ENCODE assay signal across 22 cellular contexts in the genomic region with DNA sequence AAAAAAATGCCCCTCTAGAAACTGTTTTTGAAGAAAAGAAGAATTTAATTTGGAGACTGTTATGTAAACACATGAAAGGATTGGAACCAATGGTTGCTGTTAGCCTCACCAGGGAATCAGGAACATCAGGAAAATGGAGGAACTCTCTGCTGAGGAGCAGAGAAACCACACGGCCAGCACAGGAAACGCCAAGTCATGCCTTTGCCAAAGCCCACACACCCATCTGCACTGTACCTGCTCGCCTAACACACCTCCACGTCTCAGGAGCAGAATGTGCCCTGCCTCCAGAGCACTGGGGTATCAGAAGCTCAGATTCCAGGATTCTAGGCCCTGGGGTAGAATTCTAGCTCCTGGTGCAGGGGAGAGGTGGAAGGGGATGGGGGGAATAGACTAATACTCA. TPM values are rescaled to one million over a fixed set of nuclear protein-coding genes. Genes with fewer than 3 reads are reported as not detected.
DNase-seq lines count a peak whose midpoint lies in the region; ATAC-seq, FAIRE-seq and TF ChIP-seq lines count a peak whose summit lies in the region.
"Had no signal": no experiment of that assay in that cellular context is flagged by ENCODE, and none has a peak within 500 bp of the region (broad histone marks: within the 10 kb centered on the region; RNA-seq: fewer than 3 reads in every experiment).

No MANE protein-coding gene starts in this region.

- no peak for TF ChIP-seq EP300 in H1 (IDR thresholded peaks at IDR 0.05; ENCODE audit: borderline replicate concordance in 1 of 2, low read depth in 2 of 2, low read length in 2 of 2)

- H3K9me2 ChIP-seq in Loucy (replicated peaks; ENCODE audit: low read depth, low read length), result no peaks in the 10 kb centered on the region

- H2BK5ac ChIP-seq in H1 (ENCODE audit: low read depth, low read length), result no peak overlapping the region

- no peak overlapping the region for H3K4me3 Mint-ChIP-seq in activated T-cell treated with anti-CD3 and anti-CD28 coated beads, Interleukin-2, amount 50 U/mL, for 24 hours
- H3K4me3 Mint-ChIP-seq in activated T-cell treated with anti-CD3 and anti-CD28 coated beads, Interleukin-2, amount 50 U/mL, for 4 hours, result no peak overlapping the region

- no peak overlapping the region for H3K9ac ChIP-seq in Loucy (ENCODE audit: low read depth, low read length, poor library complexity, severe bottlenecking)
- H3K9ac ChIP-seq in H1 (replicated peaks in 1 of 4; ENCODE audit: extremely low read depth in 1 of 4, low read depth in 3 of 4, low read length in 3 of 4), result no peak overlapping the region

- no peak overlapping the region for H3K18ac ChIP-seq in H1 (ENCODE audit: extremely low read depth, low read length)

- no peak overlapping the region for H2BK12ac ChIP-seq in H1 (ENCODE audit: low read depth, low read length)

- 0 out of 2 replicates have a peak overlapping the region, but pooled peaks have one; percentile 58 for H2AFZ ChIP-seq in Loucy (ENCODE audit: low read length)
- H2AFZ ChIP-seq in H1 (ENCODE audit: low read length), result peak overlapping the region; percentile 73; the same call in 1 of the 2 replicates

- H3K36me3 ChIP-seq in Loucy (ENCODE audit: insufficient read depth, low read length) (no peaks in the 10 kb centered on the region), H1 (ENCODE audit: control insufficient read depth in 2 of 4, insufficient read depth in 4 of 4, low read length in 3 of 4) (no peaks in the 10 kb centered on the region), neutrophil (no peaks in the 10 kb centered on the region), Peyer's patch (no peaks in the 10 kb centered on the region)

- POLR2A ChIA-PET in H1 (lab: Charles Lee; ENCODE audit: partially characterized antibody), result no interaction called here

- H3K27ac ChIP-seq in H1 (ENCODE audit: low read depth, low read length) (no peak overlapping the region), neutrophil (peak overlapping the region; percentile 40), Peyer's patch (peak overlapping the region in 1 of 4 donors; percentile 62)
- H3K27ac ChIP-seq: C4-2B, HL-60 had no signal

- WGBS in H1 (ENCODE audit: extremely low coverage in 1 of 2, insufficient coverage in 1 of 2, insufficient read length in 1 of 2, insufficient replicate concordance in 2 of 2, low coverage in 1 of 2, low lambda C conversion rate in 2 of 2, missing lambda C conversion rate in 1 of 2), 2 experiments, result 75% methylated on average over 4 of the region's 4 CpGs; no CpG with 5 or more reads in 1 of the 2 experiments

- H3K27me3 ChIP-seq in Loucy (ENCODE audit: insufficient read depth, low read length, poor library complexity, severe bottlenecking) (no peaks in the 10 kb centered on the region), H1 (replicated peaks in 1 of 4; ENCODE audit: control insufficient read depth in 3 of 4, extremely low read depth in 1 of 4, insufficient read depth in 3 of 4, low read length in 3 of 4) (no peaks in the 10 kb centered on the region), neutrophil (peaks cover 2% of the 10 kb centered on the region), Peyer's patch (no peaks in the 10 kb centered on the region)

- no peaks in the 10 kb centered on the region for H3K36me3 Mint-ChIP-seq in activated T-cell treated with anti-CD3 and anti-CD28 coated beads, Interleukin-2, amount 50 U/mL, for 24 hours (ENCODE audit: low read depth)
- H3K36me3 Mint-ChIP-seq in activated T-cell treated with anti-CD3 and anti-CD28 coated beads, Interleukin-2, amount 50 U/mL, for 4 hours (ENCODE audit: insufficient read depth), result no peaks in the 10 kb centered on the region

- no peaks in the 10 kb centered on the region for H3F3A ChIP-seq in Loucy (ENCODE audit: low read depth)

- H4K20me1 ChIP-seq in Loucy (ENCODE audit: insufficient read depth, low read length, poor library complexity, severe bottlenecking) (no peaks in the 10 kb centered on the region), H1 (replicated peaks in 1 of 2; ENCODE audit: control insufficient read depth in 1 of 2, insufficient read depth in 2 of 2, low read length in 2 of 2) (no peaks in the 10 kb centered on the region)

- peak overlapping the region; percentile 57; the same call in 1 of the 2 replicates for H4K8ac ChIP-seq in H1 (ENCODE audit: extremely low read depth, insufficient read depth, low read length)

- H3K23ac ChIP-seq in H1 (ENCODE audit: insufficient read length), result no peak overlapping the region

- H3K4me2 ChIP-seq in Loucy (ENCODE audit: low read depth, low read length, poor library complexity, severe bottlenecking) (peak overlapping the region; percentile 30), H1 (ENCODE audit: insufficient read depth in 1 of 2, low read depth in 2 of 2, low read length in 2 of 2) (no peak overlapping the region)

- H3K4me3 ChIP-seq in Loucy (ENCODE audit: low read length, poor library complexity, severe bottlenecking), result no peak overlapping the region
- no peak overlapping the region for H3K4me3 ChIP-seq in H1 (ENCODE audit: extremely low read depth in 1 of 4, insufficient read depth in 2 of 4, low read depth in 3 of 4, low read length in 4 of 4)
- H3K4me3 ChIP-seq in neutrophil (ENCODE audit: low read depth in 1 of 2, low read length in 1 of 2), result no peak overlapping the region
- no peak overlapping the region for H3K4me3 ChIP-seq in Peyer's patch

- ATAC-seq in activated T-cell treated with anti-CD3 and anti-CD28 coated beads, Interleukin-2, amount 50 U/mL, for 4 hours, result no peak
- ATAC-seq: Panc1 had no signal

- no peak overlapping the region for H3K4ac ChIP-seq in H1 (replicated peaks; ENCODE audit: insufficient read length, low read depth, low read length)

- no peak for TF ChIP-seq POLR2A in H1 (IDR thresholded peaks at IDR 0.05; ENCODE audit: control extremely low read depth in 1 of 2, low read depth in 2 of 2, low read length in 2 of 2)
- no peak for TF ChIP-seq POLR2A in Peyer's patch (IDR thresholded peaks at IDR 0.05)

- H3K27me3 Mint-ChIP-seq in activated T-cell treated with anti-CD3 and anti-CD28 coated beads, Interleukin-2, amount 50 U/mL, for 24 hours, result no peaks in the 10 kb centered on the region
- peaks cover 2% of the 10 kb centered on the region for H3K27me3 Mint-ChIP-seq in activated T-cell treated with anti-CD3 and anti-CD28 coated beads, Interleukin-2, amount 50 U/mL, for 4 hours (ENCODE audit: low read depth)

- no peak overlapping the region for H2BK120ac ChIP-seq in H1 (replicated peaks; ENCODE audit: low read depth, low read length)

- peak overlapping the region; percentile 35 for H3K27ac Mint-ChIP-seq in activated T-cell treated with anti-CD3 and anti-CD28 coated beads, Interleukin-2, amount 50 U/mL, for 24 hours

- FAIRE-seq in H1 (lab: Jason Lieb, UNC), result no peak
- FAIRE-seq: G401.6 had no signal

- H3K14ac ChIP-seq in H1 (ENCODE audit: insufficient read length), result no peak overlapping the region

- H3K4me1 ChIP-seq in Loucy (ENCODE audit: insufficient read depth, low read length, poor library complexity, severe bottlenecking) (peaks cover 6% of the 10 kb centered on the region), H1 (replicated peaks in 1 of 4; ENCODE audit: control insufficient read depth in 3 of 4, insufficient read depth in 4 of 4, low read length in 3 of 4) (no peaks in the 10 kb centered on the region; a peak in 1 of 7 replicates), neutrophil (ENCODE audit: control insufficient read depth in 1 of 2, insufficient read depth in 1 of 2, low read depth in 1 of 2, low read length in 1 of 2) (peaks cover 9 to 18% of the 10 kb centered on the region in 2 experiments), Peyer's patch (peaks cover 0 to 12% (median 0%) of the 10 kb centered on the region in 4 donors)

- no peaks in the 10 kb centered on the region for H3K9me3 Mint-ChIP-seq in activated T-cell treated with anti-CD3 and anti-CD28 coated beads, Interleukin-2, amount 50 U/mL, for 24 hours
- no peaks in the 10 kb centered on the region for H3K9me3 Mint-ChIP-seq in activated T-cell treated with anti-CD3 and anti-CD28 coated beads, Interleukin-2, amount 50 U/mL, for 4 hours

- peaks cover 13% of the 10 kb centered on the region for H3K4me1 Mint-ChIP-seq in activated T-cell treated with anti-CD3 and anti-CD28 coated beads, Interleukin-2, amount 50 U/mL, for 24 hours (ENCODE audit: low read depth)
- H3K4me1 Mint-ChIP-seq in activated T-cell treated with anti-CD3 and anti-CD28 coated beads, Interleukin-2, amount 50 U/mL, for 4 hours (ENCODE audit: low read depth), result peaks cover 6% of the 10 kb centered on the region

- H3K79me2 ChIP-seq in Loucy (ENCODE audit: insufficient read depth, low read length) (no peaks in the 10 kb centered on the region), H1 (ENCODE audit: control insufficient read depth in 1 of 2, insufficient read depth in 2 of 2, low read length in 2 of 2) (no peaks in the 10 kb centered on the region)

- no peaks in the 10 kb centered on the region for H3K23me2 ChIP-seq in H1 (ENCODE audit: low read depth, low read length)

- no peak for DNase-seq in activated T-cell treated with anti-CD3 and anti-CD28 coated beads, Interleukin-2, amount 50 U/mL, for 24 hours
- DNase-seq in activated T-cell treated with anti-CD3 and anti-CD28 coated beads, Interleukin-2, amount 50 U/mL, for 4 hours, result no peak
- DNase-seq in H1 (ENCODE audit: low read depth in 1 of 2, low spot score in 2 of 2), result no peak
- DNase-seq in NCI-H1436 treated with DMSO at 0.1 percent for 48 hours (lab: John Stamatoyannopoulos, UW), result no peak
- DNase-seq in NCI-H345 treated with DMSO at 0.1 percent for 48 hours (lab: John Stamatoyannopoulos, UW; ENCODE audit: unreplicated experiment), result no peak
- DNase-seq in Peyer's patch, result no peak
- DNase-seq: 8988T, DMS79 treated with DMSO at 0.1 percent for 48 hours, GOT3, KG1, MM.1S, NCI-H1105, NCI-H187, NCI-H446 treated with DMSO at 0.1 percent for 48 hours, NCI-H748 treated with DMSO at 0.1 percent for 48 hours, SHP77 treated with DMSO at 0.1 percent for 48 hours had no signal

- H2AK5ac ChIP-seq in H1 (ENCODE audit: low read depth, low read length), result no peak overlapping the region

- no peaks in the 10 kb centered on the region for H3K9me3 ChIP-seq in Loucy (ENCODE audit: insufficient read depth, low read depth, low read length)
- no peaks in the 10 kb centered on the region for H3K9me3 ChIP-seq in H1 (ENCODE audit: insufficient read depth in 2 of 2, low read depth in 1 of 2, low read length in 1 of 2)
- no peaks in the 10 kb centered on the region for H3K9me3 ChIP-seq in neutrophil
- H3K9me3 ChIP-seq in Peyer's patch, result no peaks in the 10 kb centered on the region

- no peak for TF ChIP-seq CTCF in Loucy (conservative IDR thresholded peaks at IDR 0.05; ENCODE audit: low read length)
- TF ChIP-seq CTCF in H1 (IDR thresholded peaks at IDR 0.05; ENCODE audit: control extremely low read depth in 1 of 3, insufficient read depth in 1 of 3, low read depth in 1 of 3, low read length in 3 of 3), result no peak
- TF ChIP-seq CTCF in neutrophil (IDR thresholded peaks at IDR 0.05), result no peak
- TF ChIP-seq CTCF in Peyer's patch (IDR thresholded peaks at IDR 0.05), result no peak

- no peak overlapping the region for H4K91ac ChIP-seq in H1 (replicated peaks; ENCODE audit: insufficient read length, low read length)

- no peak for TF ChIP-seq RAD21 in H1 (IDR thresholded peaks at IDR 0.05 in 1 of 2, conservative IDR thresholded peaks at IDR 0.05 in 1 of 2; ENCODE audit: low read depth in 2 of 2, low read length in 2 of 2)

- H2BK15ac ChIP-seq in H1 (ENCODE audit: low read length), result no peak overlapping the region

- H4K5ac ChIP-seq in H1 (ENCODE audit: insufficient read length, low read depth, low read length), result no peak overlapping the region

- no peaks in the 10 kb centered on the region for H3K79me1 ChIP-seq in H1 (ENCODE audit: low read depth, low read length)

- H3K56ac ChIP-seq in H1 (replicated peaks; ENCODE audit: insufficient read length, low read depth, low read length), result no peak overlapping the region

- CTCF ChIA-PET in H1 (lab: Charles Lee; ENCODE audit: partially characterized antibody), result interaction anchor here (0.8 to 1.6 kb wide), 4 partner anchors 9 to 19 kb away, joined by 3 to 4 read pairs (median 4); no protein-coding TSS in a partner anchor

- H2BK20ac ChIP-seq in H1 (ENCODE audit: low read length), result peak overlapping the region; percentile 41; the same call in 1 of the 2 replicates

RNA-seq across cellular contexts. Expression of gene SCYGR1, which starts 9.8 kb away (rescaled TPM):
- not detected for total RNA-seq in activated T-cell treated with anti-CD3 and anti-CD28 coated beads, Interleukin-2, amount 50 U/mL, for 4 hours
- not detected in 2 replicates for total RNA-seq in H1 (2021; fragmentation: NEBNext Ultra II Directional; extraction: Animal tissue kit (Norgen Biotek cat#: 25700))
- polyA plus RNA-seq in H1 (2011; rRNA removed), result not detected in 2 replicates
- polyA plus RNA-seq in H1 (2011; cell fraction: cytosol; rRNA removed), result not detected
- polyA plus RNA-seq in H1 (2011; cell fraction: nucleus; rRNA removed), result not detected
- polyA plus RNA-seq in H1 (2012, experiment 1 of 2), result not detected in 4 replicates
- not detected for polyA plus RNA-seq in H1 (2012, experiment 2 of 2)
- polyA plus RNA-seq in H1 (2013, experiment 1 of 2), result not detected
- not detected for polyA plus RNA-seq in H1 (2013, experiment 2 of 2)
- polyA minus RNA-seq in H1 (2011; rRNA and poly(A)+ RNA removed), result not detected in 2 replicates
- not detected for polyA minus RNA-seq in H1 (2011; cell fraction: cytosol; rRNA and poly(A)+ RNA removed)
- polyA minus RNA-seq in H1 (2011; cell fraction: nucleus; rRNA and poly(A)+ RNA removed), result not detected
- not detected for total RNA-seq in Peyer's patch

RNA-seq across cellular contexts. Expression of gene TM4SF20, which starts 18.5 kb away (rescaled TPM):
- total RNA-seq in activated T-cell treated with anti-CD3 and anti-CD28 coated beads, Interleukin-2, amount 50 U/mL, for 4 hours, result under 1 TPM in 1 of 3 donors, not detected in 2; 0.30 TPM
- total RNA-seq in H1 (2021; fragmentation: NEBNext Ultra II Directional; extraction: Animal tissue kit (Norgen Biotek cat#: 25700)), result not detected in 2 replicates
- not detected in 2 replicates for polyA plus RNA-seq in H1 (2011; rRNA removed)
- not detected for polyA plus RNA-seq in H1 (2011; cell fraction: cytosol; rRNA removed)
- polyA plus RNA-seq in H1 (2011; cell fraction: nucleus; rRNA removed), result not detected
- 0.06 TPM in 1 of 4 replicates, not detected in the others for polyA plus RNA-seq in H1 (2012, experiment 1 of 2)
- not detected for polyA plus RNA-seq in H1 (2012, experiment 2 of 2)
- polyA plus RNA-seq in H1 (2013, experiment 1 of 2), result not detected
- polyA plus RNA-seq in H1 (2013, experiment 2 of 2), result not detected
- polyA minus RNA-seq in H1 (2011; rRNA and poly(A)+ RNA removed), result not detected in 2 replicates
- polyA minus RNA-seq in H1 (2011; cell fraction: cytosol; rRNA and poly(A)+ RNA removed), result not detected
- polyA minus RNA-seq in H1 (2011; cell fraction: nucleus; rRNA and poly(A)+ RNA removed), result not detected
- 100 to 1,000 TPM in 3 of 4 donors, 1 to 10 TPM in 1; 4.1 to 489 (median 221) TPM for total RNA-seq in Peyer's patch
